27 cellular contexts compared by ENCODE assay signal in genomic region chr9:7760014-7760415, GRCh38. TPM values are rescaled to one million over a fixed set of nuclear protein-coding genes. Genes with fewer than 3 reads are reported as not detected.
DNase-seq lines count a peak whose midpoint lies in the region; ATAC-seq and TF ChIP-seq lines count a peak whose summit lies in the region.
"Had no signal": no experiment of that assay in that cellular context is flagged by ENCODE, and none has a peak within 500 bp of the region (broad histone marks: within the 10 kb centered on the region; RNA-seq: fewer than 3 reads in every experiment).

No MANE protein-coding gene starts in this region.

- H3K36me3 Mint-ChIP-seq in stimulated activated naive B cell treated with anti-CD40 and anti-IgM and Interleukin-4, amounts not matched to agents 10 μg/mL and 1 μg/mL and 100 μg/mL, for 72 hours = peaks cover 0 to under 1% of the 10 kb centered on the region in 2 donors
- H3K36me3 Mint-ChIP-seq: activated naive CD4-positive, alpha-beta T cell treated with anti-CD3 and anti-CD28 coated beads, Interleukin-2, amount 50 U/mL, for 24 hours; CD8-positive, alpha-beta T cell had no signal

- no peak overlapping the region for H3K27ac ChIP-seq in left ventricle myocardium inferior (replicated peaks)
- H3K27ac ChIP-seq: esophagus squamous epithelium, HL-60, right lobe of liver, RWPE1, vagina had no signal

- H3K27me3 Mint-ChIP-seq in stimulated activated naive B cell treated with anti-CD40 and anti-IgM and Interleukin-4, amounts not matched to agents 10 μg/mL and 1 μg/mL and 100 μg/mL, for 72 hours = peaks cover 2% of the 10 kb centered on the region in 2 donors
- H3K27me3 Mint-ChIP-seq: activated naive CD4-positive, alpha-beta T cell treated with anti-CD3 and anti-CD28 coated beads, Interleukin-2, amount 50 U/mL, for 24 hours; dendritic cell treated with granulocyte-macrophage colony-stimulating factor and Interleukin-4, amounts not matched to agents 40 ng/mL and 50 ng/mL, for 4 days had no signal

- peaks cover 10 to 21% of the 10 kb centered on the region in 2 donors for H3K4me1 Mint-ChIP-seq in stimulated activated naive B cell treated with anti-CD40 and anti-IgM and Interleukin-4, amounts not matched to agents 10 μg/mL and 1 μg/mL and 100 μg/mL, for 72 hours

- TF ChIP-seq CTCF in choroid plexus epithelial cell (conservative IDR thresholded peaks at IDR 0.05; ENCODE audit: low read depth, low read length) (no peak), left ventricle myocardium inferior (IDR thresholded peaks at IDR 0.05; ENCODE audit: borderline replicate concordance) (no peak)

- no peak for ATAC-seq in left colon
- ATAC-seq in stimulated activated naive B cell treated with anti-CD40 and anti-IgM and Interleukin-4, amounts not matched to agents 10 μg/mL and 1 μg/mL and 100 μg/mL, for 72 hours (replicated peaks) = no peak
- ATAC-seq: activated CD8-positive, alpha-beta T cell treated with anti-CD3 and anti-CD28 coated beads, Interleukin-2, amount 10 ng/mL, durations not matched to agents 7 days and 5 days; CD8-positive, alpha-beta T cell; right lobe of liver; SK-N-SH treated with all-trans-retinoic acid at 6 μM for 48 hours had no signal

- no peaks in the 10 kb centered on the region for H3K4me1 ChIP-seq in left ventricle myocardium inferior
- H3K4me1 ChIP-seq: esophagus squamous epithelium, right lobe of liver, vagina had no signal

- intact Hi-C loops in left ventricle myocardium inferior (cut with micrococcal nuclease) (no loop called here), left colon (cut with DNase I, micrococcal nuclease) (no loop called here)

- peaks cover 1 to 6% of the 10 kb centered on the region in 2 donors for H3K9me3 Mint-ChIP-seq in stimulated activated naive B cell treated with anti-CD40 and anti-IgM and Interleukin-4, amounts not matched to agents 10 μg/mL and 1 μg/mL and 100 μg/mL, for 72 hours
- H3K9me3 Mint-ChIP-seq: activated naive CD4-positive, alpha-beta T cell treated with anti-CD3 and anti-CD28 coated beads, Interleukin-2, amount 50 U/mL, for 24 hours had no signal

- H3K27ac Mint-ChIP-seq in stimulated activated naive B cell treated with anti-CD40 and anti-IgM and Interleukin-4, amounts not matched to agents 10 μg/mL and 1 μg/mL and 100 μg/mL, for 72 hours = no peak overlapping the region
- H3K27ac Mint-ChIP-seq: activated CD8-positive, alpha-beta T cell treated with anti-CD3 and anti-CD28 coated beads, Interleukin-2, amount 10 ng/mL, durations not matched to agents 7 days and 5 days; activated naive CD4-positive, alpha-beta T cell treated with anti-CD3 and anti-CD28 coated beads, Interleukin-2, amount 50 U/mL, for 24 hours; activated T-helper 2 cell treated with anti-CD3 and anti-CD28 coated beads, Interferon-gamma antibody, Interleukin-2, Interleukin-4, amounts not matched to agents 10 μg/mL and 5 μg/mL and 100 μg/mL, durations not matched to agents 14 hours and 24 hours and 36 hours; CD8-positive, alpha-beta T cell; dendritic cell treated with granulocyte-macrophage colony-stimulating factor and Interleukin-4, amounts not matched to agents 40 ng/mL and 50 ng/mL, for 4 days had no signal

- H3K36me3 ChIP-seq in left ventricle myocardium inferior = no peaks in the 10 kb centered on the region
- H3K36me3 ChIP-seq: esophagus squamous epithelium, right lobe of liver, vagina had no signal

- no peak overlapping the region for H3K4me3 Mint-ChIP-seq in stimulated activated naive B cell treated with anti-CD40 and anti-IgM and Interleukin-4, amounts not matched to agents 10 μg/mL and 1 μg/mL and 100 μg/mL, for 72 hours
- H3K4me3 Mint-ChIP-seq: activated CD8-positive, alpha-beta T cell treated with anti-CD3 and anti-CD28 coated beads, Interleukin-2, amount 10 ng/mL, durations not matched to agents 7 days and 5 days; activated naive CD4-positive, alpha-beta T cell treated with anti-CD3 and anti-CD28 coated beads, Interleukin-2, amount 50 U/mL, for 24 hours; CD8-positive, alpha-beta T cell; dendritic cell treated with granulocyte-macrophage colony-stimulating factor and Interleukin-4, amounts not matched to agents 40 ng/mL and 50 ng/mL, for 4 days had no signal

- no peaks in the 10 kb centered on the region for H3K27me3 ChIP-seq in left ventricle myocardium inferior (ENCODE audit: low read depth)
- H3K27me3 ChIP-seq: esophagus squamous epithelium, right lobe of liver, vagina had no signal

- peaks cover 15% of the 10 kb centered on the region for H3K9me3 ChIP-seq in left ventricle myocardium inferior (replicated peaks)
- H3K9me3 ChIP-seq: esophagus squamous epithelium, right lobe of liver had no signal

- H3K4me3 ChIP-seq in choroid plexus epithelial cell (ENCODE audit: low read depth, low read length) = no peak overlapping the region
- no peak overlapping the region for H3K4me3 ChIP-seq in left ventricle myocardium inferior
- H3K4me3 ChIP-seq: esophagus squamous epithelium, right lobe of liver, vagina had no signal

- DNase-seq in NCI-H2171 treated with DMSO at 0.1 percent for 48 hours (lab: John Stamatoyannopoulos, UW) = peak; percentile 32
- no peak for DNase-seq in NCI-H2171 (lab: John Stamatoyannopoulos, UW)
- DNase-seq in choroid plexus epithelial cell (ENCODE audit: low read depth) = peak; percentile 9
- peak; percentile 16 for DNase-seq in left ventricle myocardium inferior
- DNase-seq in stromal cell of bone marrow (ENCODE audit: low read depth) = peak; percentile 55
- no peak for DNase-seq in left colon
- DNase-seq in stimulated activated naive B cell treated with anti-CD40 and anti-IgM and Interleukin-4, amounts not matched to agents 10 μg/mL and 1 μg/mL and 100 μg/mL, for 72 hours = no peak
- no peak for DNase-seq in HUDEP-2 (lab: John Stamatoyannopoulos, UW; ENCODE audit: unreplicated experiment in 76 of 76)
- DNase-seq: activated CD4-positive, alpha-beta T cell treated with anti-CD3 and anti-CD28 coated beads for 1 hour; activated CD8-positive, alpha-beta T cell treated with anti-CD3 and anti-CD28 coated beads, Interleukin-2, amount 10 ng/mL, durations not matched to agents 7 days and 5 days; CD8-positive, alpha-beta T cell; DMS53; esophagus squamous epithelium; head of caudate nucleus; NCI-H1092; NCI-H2029; NCI-H774; right lobe of liver; stimulated activated CD4-positive, alpha-beta T cell treated with anti-CD3 and anti-CD28 coated beads, Interleukin-15, amount 100 ng/mL, for 24 hours; stimulated activated naive CD4-positive, alpha-beta T cell treated with Interleukin-2 at 50 U/mL for 16 hours had no signal

RNA-seq across cellular contexts. Expression of gene DMAC1, which starts 39.6 kb away (rescaled TPM):
- 139 TPM for total RNA-seq in left ventricle myocardium inferior
- total RNA-seq in left colon = 10 to 100 TPM; 58.7 to 69.7 TPM

Comparison
In these comparisons a context has a peak if more than half of its experiments do, and no peak if none do; other contexts are left out.
1. DNase-seq: peak in NCI-H2171 treated with DMSO at 0.1 percent for 48 hours (single experiment), choroid plexus epithelial cell (single experiment), left ventricle myocardium inferior (single experiment) and stromal cell of bone marrow (single experiment); none in NCI-H2171 (single experiment), left colon (0 of 2), stimulated activated naive B cell treated with anti-CD40 and anti-IgM and Interleukin-4, amounts not matched to agents 10 μg/mL and 1 μg/mL and 100 μg/mL, for 72 hours (single experiment) and HUDEP-2 (0 of 76).